Comparison of ENCODE assay signal across 8 cellular contexts in the genomic region with DNA sequence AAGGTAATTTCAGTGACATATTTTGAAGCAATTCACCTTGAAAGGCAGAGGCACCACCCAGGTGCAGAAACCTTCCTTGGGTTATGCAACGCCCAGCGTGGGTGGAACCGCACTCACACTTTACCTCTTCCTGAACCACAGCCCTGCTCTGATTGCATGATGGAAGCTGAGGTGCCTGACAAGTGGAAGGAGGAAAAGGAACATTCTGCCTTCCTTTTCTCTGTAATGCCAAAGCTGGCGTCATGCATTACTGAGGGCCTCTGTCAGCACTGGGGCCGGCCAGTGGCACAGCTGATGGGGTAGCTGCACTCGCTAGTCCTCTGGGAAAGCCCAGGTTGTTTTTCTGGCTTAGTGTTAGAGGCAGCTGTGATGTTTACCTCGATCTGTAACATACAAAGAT.
A peak's percentile ranks its signal among the peaks of the same experiment; 100 is the strongest.
DNase-seq lines count a peak whose midpoint lies in the region; ATAC-seq and TF ChIP-seq lines count a peak whose summit lies in the region.

No MANE protein-coding gene starts in this region.

- no peak overlapping the region for H2AFZ ChIP-seq in mammary epithelial cell (ENCODE audit: low read depth, low read length)

- peak overlapping the region; percentile 48 for H3K4me2 ChIP-seq in mammary epithelial cell (ENCODE audit: insufficient read depth, low read depth, low read length)

- no peaks in the 10 kb centered on the region for H3K27me3 Mint-ChIP-seq in naive thymus-derived CD8-positive, alpha-beta T cell

- H3K79me2 ChIP-seq in mammary epithelial cell (ENCODE audit: insufficient read depth, low read length), result peaks cover 84% of the 10 kb centered on the region

- dilution Hi-C loops in mammary epithelial cell (cut with HindIII; ENCODE audit: low sequenced_read_pairs), result loop anchor here (5.0 kb wide), 1 partner anchor 43 kb away; no protein-coding TSS in a partner anchor

- peaks cover 67% of the 10 kb centered on the region for H3K4me1 ChIP-seq in mammary epithelial cell (ENCODE audit: insufficient read depth, low read length)

- H3K4me3 ChIP-seq in mammary epithelial cell (replicated peaks in 1 of 3; ENCODE audit: insufficient read depth in 1 of 3, low read depth in 2 of 3, low read length in 3 of 3), result no peak overlapping the region

- peak overlapping the region; percentile 57 for H3K9ac ChIP-seq in mammary epithelial cell (ENCODE audit: insufficient read depth, low read length)

- no peaks in the 10 kb centered on the region for H3K36me3 Mint-ChIP-seq in naive thymus-derived CD8-positive, alpha-beta T cell

- DNase-seq in G401 (ENCODE audit: low spot score) (peak; percentile 75), NCI-H226 (peak; percentile 83), mammary epithelial cell (peak; percentile 96), SIG-M5 treated with dmso at 0.1 percent for 504 hours (lab: John Stamatoyannopoulos, UW; ENCODE audit: unreplicated experiment) (no peak), AG08396 (ENCODE audit: low spot score) (no peak), globus pallidus (ENCODE audit: low spot score) (no peak)
- peak in 8 of 10 donors; percentile 24 to 73 (median 46) for DNase-seq in naive thymus-derived CD8-positive, alpha-beta T cell

- intact Hi-C loops in mammary epithelial cell (cut with micrococcal nuclease), result loop anchor here (1.0 kb wide), 1 partner anchor 262 kb away; no protein-coding TSS in a partner anchor

- H3K9me3 Mint-ChIP-seq in naive thymus-derived CD8-positive, alpha-beta T cell, result peaks cover 0 to 7% (median 2%) of the 10 kb centered on the region in 9 donors

- no peaks in the 10 kb centered on the region for H4K20me1 ChIP-seq in mammary epithelial cell (ENCODE audit: insufficient read depth, low read length)

- POLR2A ChIA-PET in naive thymus-derived CD8-positive, alpha-beta T cell (lab: Charles Lee), result no interaction called here

- no peak for TF ChIP-seq CTCF in mammary epithelial cell (conservative IDR thresholded peaks at IDR 0.05 in 1 of 2, IDR thresholded peaks at IDR 0.05 in 1 of 2; ENCODE audit: extremely low read depth in 1 of 2, insufficient read depth in 1 of 2, low read depth in 1 of 2, low read length in 2 of 2)

- no peaks in the 10 kb centered on the region for H3K27me3 ChIP-seq in mammary epithelial cell (ENCODE audit: insufficient read depth, low read length)

- peak overlapping the region; percentile 38 to 80 (median 68) for H3K4me3 Mint-ChIP-seq in naive thymus-derived CD8-positive, alpha-beta T cell

- 10% methylated on average over 7 of the region's 7 CpGs for WGBS in mammary epithelial cell (ENCODE audit: low coverage, missing lambda C conversion rate)

- peak overlapping the region; percentile 82 for H3K27ac ChIP-seq in mammary epithelial cell (ENCODE audit: insufficient read depth, low read depth, low read length)

- peaks cover 25 to 58% (median 54%) of the 10 kb centered on the region in 4 donors for H3K4me1 Mint-ChIP-seq in naive thymus-derived CD8-positive, alpha-beta T cell

- no peaks in the 10 kb centered on the region for H3K36me3 ChIP-seq in mammary epithelial cell (ENCODE audit: insufficient read depth, low read length)

- in situ Hi-C loops in G401 (cut with HindIII; ENCODE audit: low sequenced_read_pairs), result no loop called here
- in situ Hi-C loops in mammary epithelial cell (cut with MboI; ENCODE audit: low sequenced_read_pairs in 2 of 2), result no loop called here

- peak; percentile 81 to 85 for ATAC-seq in naive thymus-derived CD8-positive, alpha-beta T cell
- no peak for ATAC-seq in GM21515 (IDR thresholded peaks at IDR 0.05; ENCODE audit: unreplicated experiment)

- BruUV-seq in mammary epithelial cell (replicated peaks; lab: Mats Ljungman, UMichigan), result no TSS peak

- H3K27ac Mint-ChIP-seq in naive thymus-derived CD8-positive, alpha-beta T cell, result peak overlapping the region; percentile 79 to 93 (median 88)

- peaks cover 6% of the 10 kb centered on the region for H3K9me3 ChIP-seq in mammary epithelial cell (replicated peaks; ENCODE audit: insufficient read depth, low read length)

- CTCF ChIA-PET in mammary epithelial cell (lab: Charles Lee; ENCODE audit: low non-redundant PET), result interaction anchor here (0.5 kb wide), 1 partner anchor 113 kb away, joined by 3 read pairs; no protein-coding TSS in a partner anchor

Comparison
In these comparisons a context has a peak if more than half of its experiments do, and no peak if none do; other contexts are left out.
1. DNase-seq: peak in G401 (single experiment), NCI-H226 (single experiment), mammary epithelial cell (single experiment) and naive thymus-derived CD8-positive, alpha-beta T cell (8 of 10); none in SIG-M5 treated with dmso at 0.1 percent for 504 hours (single experiment), AG08396 (single experiment) and globus pallidus (single experiment).